In genomic region chrX:16466640-16467432, GRCh38 we compare ENCODE assay signal across 18 cellular contexts.
DNase-seq lines count a peak whose midpoint lies in the region; ATAC-seq and TF ChIP-seq lines count a peak whose summit lies in the region.
"Had no signal": no experiment of that assay in that cellular context is flagged by ENCODE, and none has a peak within 500 bp of the region (broad histone marks: within the 10 kb centered on the region; RNA-seq: fewer than 3 reads in every experiment).

No MANE protein-coding gene starts in this region.

- WGBS in heart left ventricle, 4 donors = 77 to 85% (median 79%) methylated on average over 7 of the region's 7 CpGs

- no peaks in the 10 kb centered on the region for H3K9me3 Mint-ChIP-seq in Calu3 (ENCODE audit: low read depth, unreplicated experiment)
- H3K9me3 Mint-ChIP-seq: activated CD4-positive, alpha-beta memory T cell treated with anti-CD3 and anti-CD28 coated beads, Interleukin-2, amount 10 ng/mL, durations not matched to agents 7 days and 5 days had no signal

- intact Hi-C loops in Calu3 (cut with micrococcal nuclease; ENCODE audit: unreplicated experiment) (no loop called here), heart left ventricle (cut with DNase I) (no loop called here)

- no peaks in the 10 kb centered on the region for H3K36me3 ChIP-seq in heart left ventricle
- H3K36me3 ChIP-seq: adrenal gland, Peyer's patch, sigmoid colon, suprapubic skin had no signal

- no peaks in the 10 kb centered on the region for H3K9me3 ChIP-seq in heart left ventricle
- H3K9me3 ChIP-seq: adrenal gland, Peyer's patch, sigmoid colon, suprapubic skin had no signal

- H3K4me1 Mint-ChIP-seq in Calu3 (ENCODE audit: low read depth, unreplicated experiment) = peaks cover 12% of the 10 kb centered on the region

- ATAC-seq in heart left ventricle = no peak
- ATAC-seq: left cardiac atrium had no signal

- H3K27me3 Mint-ChIP-seq in Calu3 (ENCODE audit: unreplicated experiment) = no peaks in the 10 kb centered on the region
- H3K27me3 Mint-ChIP-seq: activated CD4-positive, alpha-beta memory T cell treated with anti-CD3 and anti-CD28 coated beads, Interleukin-2, amount 10 ng/mL, durations not matched to agents 7 days and 5 days had no signal

- no peaks in the 10 kb centered on the region for H3K36me3 Mint-ChIP-seq in Calu3 (ENCODE audit: insufficient read depth, unreplicated experiment)

- no peak for TF ChIP-seq POLR2A in heart left ventricle (IDR thresholded peaks at IDR 0.05)

- H3K4me1 ChIP-seq in heart left ventricle = no peaks in the 10 kb centered on the region
- H3K4me1 ChIP-seq: adrenal gland, Peyer's patch, suprapubic skin had no signal

- BruUV-seq in Calu3 (replicated peaks; lab: Mats Ljungman, UMichigan) = no TSS peak

- peaks cover 0 to 15% (median 0%) of the 10 kb centered on the region in 9 donors for H3K27me3 ChIP-seq in heart left ventricle
- H3K27me3 ChIP-seq: Peyer's patch, sigmoid colon, suprapubic skin had no signal

- DNase-seq in Calu3 (peak; percentile 8), LHCN-M2 (ENCODE audit: low read depth) (peak; percentile 42), amniotic stem cell (lab: John Stamatoyannopoulos, UW) (peak; percentile 7), islet precursor cell (peak; percentile 89), amygdala (lab: John Stamatoyannopoulos, UW) (no peak), heart left ventricle (no peak)
- no peak for DNase-seq in stimulated activated CD4-positive, alpha-beta T cell treated with anti-CD3 and anti-CD28 coated beads, Interleukin-4, amount 100 ng/mL, for 4 hours
- no peak for DNase-seq in activated CD4-positive, alpha-beta T cell treated with anti-CD3 and anti-CD28 coated beads for 1 hour
- DNase-seq: activated CD4-positive, alpha-beta memory T cell treated with anti-CD3 and anti-CD28 coated beads, Interleukin-2, amount 10 ng/mL, durations not matched to agents 7 days and 5 days; adrenal gland; COR-L47; GF-D8; GOT3; head of caudate nucleus; left cardiac atrium; Peyer's patch; sigmoid colon had no signal

- CTCF ChIA-PET in Calu3 (lab: Charles Lee) = interaction anchor here (0.8 to 1.2 kb wide), 2 partner anchors 30 to 344 kb away, joined by 3 read pairs; partner anchors contain the start of gene GRPR

- no peak overlapping the region for H3K4me3 Mint-ChIP-seq in Calu3 (ENCODE audit: low read depth, unreplicated experiment)
- H3K4me3 Mint-ChIP-seq: activated CD4-positive, alpha-beta memory T cell treated with anti-CD3 and anti-CD28 coated beads, Interleukin-2, amount 10 ng/mL, durations not matched to agents 7 days and 5 days had no signal

- H3K27ac ChIP-seq in heart left ventricle = no peak overlapping the region
- H3K27ac ChIP-seq: adrenal gland, Peyer's patch, sigmoid colon, suprapubic skin had no signal

- no peak overlapping the region for H3K27ac Mint-ChIP-seq in Calu3 (ENCODE audit: unreplicated experiment)
- H3K27ac Mint-ChIP-seq: activated CD4-positive, alpha-beta memory T cell treated with anti-CD3 and anti-CD28 coated beads, Interleukin-2, amount 10 ng/mL, durations not matched to agents 7 days and 5 days had no signal

- no peak overlapping the region for H3K4me3 ChIP-seq in heart left ventricle
- H3K4me3 ChIP-seq: adrenal gland, Peyer's patch, sigmoid colon, suprapubic skin had no signal

- TF ChIP-seq CTCF in Calu3 (IDR thresholded peaks at IDR 0.05; ENCODE audit: unreplicated experiment) (no peak), heart left ventricle (IDR thresholded peaks at IDR 0.05) (no peak)

Comparison
In these comparisons a context has a peak if more than half of its experiments do, and no peak if none do; other contexts are left out.
1. DNase-seq: peak in Calu3 (single experiment), LHCN-M2 (single experiment), amniotic stem cell (single experiment) and islet precursor cell (single experiment); none in amygdala (0 of 56), heart left ventricle (0 of 5), stimulated activated CD4-positive, alpha-beta T cell treated with anti-CD3 and anti-CD28 coated beads, Interleukin-4, amount 100 ng/mL, for 4 hours (0 of 2) and activated CD4-positive, alpha-beta T cell treated with anti-CD3 and anti-CD28 coated beads for 1 hour (single experiment).